Comparison of ENCODE assay signal across 20 cellular contexts in the genomic region with DNA sequence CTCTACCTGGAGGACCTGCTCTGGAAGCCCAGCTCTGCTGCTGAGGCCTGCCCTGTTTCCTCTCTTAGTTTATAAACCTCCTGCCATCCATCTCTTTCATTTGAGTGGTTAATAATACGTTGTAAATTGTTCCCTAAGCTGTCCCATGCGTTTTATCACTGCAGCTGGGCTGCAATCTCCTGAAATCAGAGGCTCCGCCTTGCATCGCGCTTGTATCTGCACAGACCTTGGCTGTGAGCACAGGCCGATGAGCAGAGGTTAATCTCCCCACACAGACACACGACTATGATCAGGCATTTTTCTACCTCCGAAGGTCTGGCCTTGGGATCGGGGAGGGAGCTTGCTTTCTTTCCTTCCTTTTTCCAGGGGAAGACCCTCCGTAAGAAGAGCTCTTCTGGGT.
"Had no signal": no experiment of that assay in that cellular context is flagged by ENCODE, and none has a peak within 500 bp of the region (broad histone marks: within the 10 kb centered on the region; RNA-seq: fewer than 3 reads in every experiment).

No MANE protein-coding gene starts in this region.

- ATAC-seq: activated CD4-positive, CD25-positive, alpha-beta regulatory T cell treated with anti-CD3 and anti-CD28 coated beads, Interleukin-2, amount 50 U/mL, for 24 hours; activated CD8-positive, alpha-beta T cell treated with anti-CD3 and anti-CD28 coated beads for 36 hours; Panc1; Right ventricle myocardium inferior had no signal

- DNase-seq: activated CD4-positive, alpha-beta T cell treated with anti-CD3 and anti-CD28 coated beads for 4 hours; activated CD8-positive, alpha-beta memory T cell treated with anti-CD3 and anti-CD28 coated beads, Interleukin-2, amount 50 U/mL, for 48 hours; activated CD8-positive, alpha-beta T cell treated with anti-CD3 and anti-CD28 coated beads for 36 hours; activated naive CD4-positive, alpha-beta T cell treated with anti-CD3 and anti-CD28 coated beads, Interleukin-2, amount 50 U/mL, for 16 hours; activated T-cell treated with anti-CD3 and anti-CD28 coated beads, Interleukin-2, amount 50 U/mL, for 1 hour; amniotic stem cell; brain microvascular endothelial cell; NCI-H1092 treated with DMSO at 0.1 percent for 48 hours; NCI-H1417 treated with DMSO at 0.1 percent for 48 hours; NCI-H187; NCI-H2081; NCI-H510A treated with DMSO at 0.1 percent for 48 hours; NCI-H69; RPMI8226 had no signal

- H3K4me3 ChIP-seq: cardiac muscle cell had no signal

- H3K27me3 ChIP-seq: brain microvascular endothelial cell, cardiac muscle cell had no signal

- H3K9ac ChIP-seq: KMS-11 had no signal

- H3K4me3 Mint-ChIP-seq: activated CD8-positive, alpha-beta T cell treated with anti-CD3 and anti-CD28 coated beads for 36 hours; T-helper 1 cell treated with Interleukin-12 subunit alpha and Interleukin-12 subunit beta and Interleukin-4 antibody, amounts not matched to agents 30 μg/mL and 1 μg/mL, for 36 hours had no signal

- H3K4me2 ChIP-seq: KMS-11 had no signal

- H3K36me3 ChIP-seq: brain microvascular endothelial cell, cardiac muscle cell had no signal

- H3K9me3 Mint-ChIP-seq: activated CD8-positive, alpha-beta T cell treated with anti-CD3 and anti-CD28 coated beads for 36 hours; T-helper 1 cell treated with Interleukin-12 subunit alpha and Interleukin-12 subunit beta and Interleukin-4 antibody, amounts not matched to agents 30 μg/mL and 1 μg/mL, for 36 hours had no signal

- H3K27ac ChIP-seq: brain microvascular endothelial cell, cardiac muscle cell, KMS-11 had no signal

- H3K27ac Mint-ChIP-seq: activated CD8-positive, alpha-beta T cell treated with anti-CD3 and anti-CD28 coated beads for 36 hours; T-helper 1 cell treated with Interleukin-12 subunit alpha and Interleukin-12 subunit beta and Interleukin-4 antibody, amounts not matched to agents 30 μg/mL and 1 μg/mL, for 36 hours had no signal
